8 cellular contexts compared by ENCODE assay signal in the genomic region with DNA sequence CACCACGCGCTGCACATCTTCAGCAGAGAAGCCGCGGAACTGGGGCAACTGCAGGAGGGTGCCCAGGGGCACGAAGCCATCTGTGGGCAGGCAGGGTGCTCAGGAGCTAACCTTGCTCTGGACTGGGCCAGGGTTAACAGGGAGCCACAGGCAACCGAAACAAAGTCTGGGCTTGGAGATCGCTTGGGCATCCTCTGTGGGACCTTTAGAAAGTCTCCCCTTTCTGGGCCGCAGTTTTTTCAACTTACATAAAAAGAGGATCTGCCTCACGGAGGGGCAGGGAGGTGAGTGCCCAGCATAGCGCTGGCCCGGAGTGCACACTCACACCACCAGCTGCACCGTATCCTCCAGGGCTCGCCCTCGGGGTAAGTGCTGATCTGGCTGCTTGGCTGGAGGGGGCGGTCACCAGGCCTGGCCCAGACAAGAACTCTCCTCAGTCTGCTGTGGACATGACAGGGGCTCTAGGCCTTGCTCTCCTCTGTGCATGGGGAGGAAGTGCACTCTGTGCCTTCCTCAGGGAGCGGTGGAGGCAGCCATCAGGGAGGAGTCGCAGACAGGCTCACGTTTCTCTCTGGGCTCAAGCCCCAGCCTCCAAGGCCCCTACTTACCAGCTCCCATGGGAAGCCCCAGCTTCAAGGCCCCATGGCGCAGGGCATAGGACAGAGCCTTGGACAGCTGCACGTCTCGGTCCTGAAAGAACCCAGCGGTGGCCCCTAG. TPM values are rescaled to one million over a fixed set of nuclear protein-coding genes. Genes with fewer than 3 reads are reported as not detected.
DNase-seq lines count a peak whose midpoint lies in the region; ATAC-seq and TF ChIP-seq lines count a peak whose summit lies in the region.

No MANE protein-coding gene starts in this region.

- no peak for TF ChIP-seq CTCF in Calu3 (IDR thresholded peaks at IDR 0.05; ENCODE audit: unreplicated experiment)
- TF ChIP-seq CTCF in Panc1 (IDR thresholded peaks at IDR 0.05), result no peak
- TF ChIP-seq CTCF in endothelial cell (IDR thresholded peaks at IDR 0.05; ENCODE audit: unreplicated experiment), result no peak
- TF ChIP-seq CTCF in ovary (IDR thresholded peaks at IDR 0.05), result no peak

- peaks cover 86% of the 10 kb centered on the region for H3K36me3 Mint-ChIP-seq in Calu3 (ENCODE audit: insufficient read depth, unreplicated experiment)
- H3K36me3 Mint-ChIP-seq in endothelial cell (ENCODE audit: low read depth, unreplicated experiment), result no peaks in the 10 kb centered on the region

- in situ Hi-C loops in Panc1 (cut with HindIII; ENCODE audit: low pct_unique_long_range_greater_than_20kb, low sequenced_read_pairs), result no loop called here

- intact Hi-C loops in Calu3 (cut with micrococcal nuclease; ENCODE audit: unreplicated experiment), result no loop called here
- intact Hi-C loops in Panc1 (cut with micrococcal nuclease; ENCODE audit: unreplicated experiment), result no loop called here
- intact Hi-C loops in ovary (cut with DNase I), result no loop called here
- intact Hi-C loops in left colon (cut with DNase I, micrococcal nuclease), result no loop called here

- peak overlapping the region; percentile 50 for H3K27ac Mint-ChIP-seq in Calu3 (ENCODE audit: unreplicated experiment)
- no peak overlapping the region for H3K27ac Mint-ChIP-seq in endothelial cell (ENCODE audit: unreplicated experiment)

- H3K27me3 Mint-ChIP-seq in Calu3 (ENCODE audit: unreplicated experiment) (no peaks in the 10 kb centered on the region), endothelial cell (ENCODE audit: unreplicated experiment) (peaks cover 5% of the 10 kb centered on the region)

- H3K9me3 ChIP-seq in Panc1 (ENCODE audit: control insufficient read depth, insufficient read depth, low read depth, low read length) (no peaks in the 10 kb centered on the region), ovary (no peaks in the 10 kb centered on the region)

- no peak for TF ChIP-seq POLR2A in ovary (IDR thresholded peaks at IDR 0.05)

- ATAC-seq in Panc1 (no peak), GM19351 (IDR thresholded peaks at IDR 0.05; ENCODE audit: unreplicated experiment) (no peak), left colon (no peak)

- POLR2A ChIA-PET in Panc1 (lab: Charles Lee), result no interaction called here

- H3K4me3 Mint-ChIP-seq in Calu3 (ENCODE audit: low read depth, unreplicated experiment) (peak overlapping the region; percentile 79), endothelial cell (ENCODE audit: unreplicated experiment) (peak overlapping the region; percentile 88)

- no peak for TF ChIP-seq EP300 in ovary (IDR thresholded peaks at IDR 0.05)

- WGBS in ovary, 3 donors, result 62 to 67% (median 65%) methylated on average over 22 of the region's 22 CpGs

- H3K9me3 Mint-ChIP-seq in Calu3 (ENCODE audit: low read depth, unreplicated experiment) (no peaks in the 10 kb centered on the region), endothelial cell (ENCODE audit: unreplicated experiment) (no peaks in the 10 kb centered on the region)

- DNase-seq in Calu3 (no peak), Panc1 (ENCODE audit: low read depth, low spot score) (no peak), endothelial cell (ENCODE audit: low spot score) (no peak), ovary (peak; percentile 12 to 50 (median 43)), NCI-H1694 (lab: John Stamatoyannopoulos, UW) (no peak), left colon (no peak), HuH-7 (ENCODE audit: low spot score) (no peak)

- BruUV-seq in Calu3 (replicated peaks; lab: Mats Ljungman, UMichigan) (no TSS peak), Panc1 (replicated peaks; lab: Mats Ljungman, UMichigan) (no TSS peak)

- CTCF ChIA-PET in Calu3 (lab: Charles Lee), result interaction anchor here (0.5 to 1.1 kb wide), 2 partner anchors 26 to 78 kb away, joined by 4 to 7 read pairs; no protein-coding TSS in a partner anchor
- CTCF ChIA-PET in Panc1 (lab: Charles Lee), result interaction anchor here (0.5 to 0.7 kb wide), 2 partner anchors 11 to 70 kb away, joined by 3 to 6 read pairs; no protein-coding TSS in a partner anchor

- H3K4me1 ChIP-seq in Panc1 (ENCODE audit: control insufficient read depth, insufficient read depth, low read length) (peaks cover 18% of the 10 kb centered on the region), ovary (ENCODE audit: insufficient read depth) (peaks cover 23% of the 10 kb centered on the region)

- H3K27ac ChIP-seq in Panc1 (ENCODE audit: low read length) (peak overlapping the region; percentile 90), ovary (peak overlapping the region; percentile 52 to 62)

- H3K27me3 ChIP-seq in Panc1 (ENCODE audit: control insufficient read depth, insufficient read depth, low read length) (no peaks in the 10 kb centered on the region), ovary (no peaks in the 10 kb centered on the region)

- H3K4me1 Mint-ChIP-seq in Calu3 (ENCODE audit: low read depth, unreplicated experiment) (peaks cover 7% of the 10 kb centered on the region), endothelial cell (ENCODE audit: unreplicated experiment) (peaks cover 3% of the 10 kb centered on the region)

- H3K36me3 ChIP-seq in Panc1 (ENCODE audit: control insufficient read depth, insufficient read depth, low read length) (peaks cover 2% of the 10 kb centered on the region), ovary (no peaks in the 10 kb centered on the region)

- H3K4me3 ChIP-seq in Panc1 (ENCODE audit: low read depth in 2 of 2, low read length in 2 of 2) (peak overlapping the region; percentile 76 to 86), ovary (peak overlapping the region; percentile 64)

RNA-seq across cellular contexts. Expression of a gene that starts 0.9 kb away (rescaled TPM):
- total RNA-seq in Calu3 (2022), result 43.1 TPM in 2 replicates
- 66.1 TPM for total RNA-seq in Panc1 (2021; ENCODE audit: unreplicated experiment)
- 91.3 TPM for polyA plus RNA-seq in Panc1 (2012; ENCODE audit: insufficient read length)
- 23.2 TPM for total RNA-seq in endothelial cell (ENCODE audit: unreplicated experiment)
- total RNA-seq in ovary, result 10 to 100 TPM; 23.4 to 41.4 (median 32.6) TPM
- polyA plus RNA-seq in ovary, result 10 to 100 TPM; 16.6 to 37.4 TPM
- 10 to 100 TPM; 58.5 to 74.6 TPM for total RNA-seq in left colon

RNA-seq across cellular contexts. Expression of a gene that starts 1.0 kb away (rescaled TPM):
- total RNA-seq in Calu3 (2022) (58.7 and 63.6 TPM in 2 replicates), Panc1 (2021; ENCODE audit: unreplicated experiment) (98.8 TPM), endothelial cell (ENCODE audit: unreplicated experiment) (21.2 TPM), ovary (10 to 100 TPM; 31.8 to 52.7 (median 42.2) TPM), left colon (100 to 1,000 TPM; 116 to 154 TPM)
- polyA plus RNA-seq in Panc1 (2012; ENCODE audit: insufficient read length), result 97.3 TPM
- 10 to 100 TPM in 1 of 2 donors, 1 to 10 TPM in 1; 4.8 to 32.3 TPM for polyA plus RNA-seq in ovary

RNA-seq across cellular contexts. Expression of a gene that starts 5.3 kb away (rescaled TPM):
- 26.6 and 28.0 TPM in 2 replicates for total RNA-seq in Calu3 (2022)
- 41.0 TPM for total RNA-seq in Panc1 (2021; ENCODE audit: unreplicated experiment)
- 82.2 TPM for polyA plus RNA-seq in Panc1 (2012; ENCODE audit: insufficient read length)
- total RNA-seq in endothelial cell (ENCODE audit: unreplicated experiment), result 38.0 TPM
- total RNA-seq in ovary, result 10 to 100 TPM; 25.0 to 62.2 (median 43.1) TPM
- 10 to 100 TPM; 28.8 to 69.1 TPM for polyA plus RNA-seq in ovary
- total RNA-seq in left colon, result 10 to 100 TPM; 54.8 to 60.6 TPM

RNA-seq across cellular contexts. Expression of a gene that starts 9.3 kb away (rescaled TPM):
- total RNA-seq in Calu3 (2022) (88.8 and 91.5 TPM in 2 replicates), Panc1 (2021; ENCODE audit: unreplicated experiment) (101 TPM), endothelial cell (ENCODE audit: unreplicated experiment) (11.5 TPM), ovary (100 to 1,000 TPM in 5 of 7 donors, 10 to 100 TPM in 2; 27.4 to 164 (median 125) TPM), left colon (10 to 100 TPM; 40.8 to 68.8 TPM)
- 126 TPM for polyA plus RNA-seq in Panc1 (2012; ENCODE audit: insufficient read length)
- polyA plus RNA-seq in ovary, result 100 to 1,000 TPM in 1 of 2 donors, 10 to 100 TPM in 1; 81.9 to 124 TPM

RNA-seq across cellular contexts. Expression of a gene that starts 15.8 kb away (rescaled TPM):
- 87.4 and 91.3 TPM in 2 replicates for total RNA-seq in Calu3 (2022)
- total RNA-seq in Panc1 (2021; ENCODE audit: unreplicated experiment), result 71.8 TPM
- 182 TPM for polyA plus RNA-seq in Panc1 (2012; ENCODE audit: insufficient read length)
- total RNA-seq in endothelial cell (ENCODE audit: unreplicated experiment), result 35.3 TPM
- total RNA-seq in ovary, result 10 to 100 TPM; 41.4 to 88.0 (median 49.5) TPM
- polyA plus RNA-seq in ovary, result 100 to 1,000 TPM in 1 of 2 donors, 10 to 100 TPM in 1; 25.1 to 132 TPM
- 100 to 1,000 TPM in 1 of 2 donors, 10 to 100 TPM in 1; 78.5 to 104 TPM for total RNA-seq in left colon

Comparison
In these comparisons a context has a peak if more than half of its experiments do, and no peak if none do; other contexts are left out.
1. DNase-seq: peak in ovary (5 of 5); none in Calu3 (single experiment), Panc1 (single experiment), endothelial cell (single experiment), NCI-H1694 (single experiment), left colon (0 of 2) and HuH-7 (single experiment).